In the genomic region with DNA sequence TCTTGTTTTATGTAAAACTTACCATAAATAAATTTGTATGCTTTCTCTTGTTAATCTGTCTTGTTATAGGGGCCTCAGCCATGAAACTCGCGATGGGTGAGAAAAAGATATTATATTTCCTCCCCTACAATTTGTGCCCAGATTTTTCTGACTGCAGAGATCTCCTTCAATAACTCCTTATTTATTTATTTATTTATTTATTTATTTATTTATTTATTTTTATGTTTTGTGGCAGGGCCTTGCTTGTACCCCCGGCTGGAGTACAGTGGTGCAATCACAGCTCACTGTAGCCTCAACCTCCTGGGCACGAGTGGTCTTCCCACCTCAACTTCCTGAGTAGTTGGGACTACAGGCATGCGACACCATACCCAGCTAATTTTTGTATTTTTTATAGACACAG, we compare ENCODE assay signal across 23 cellular contexts. TPM values are rescaled to one million over a fixed set of nuclear protein-coding genes. Genes with fewer than 3 reads are reported as not detected.
A peak's percentile ranks its signal among the peaks of the same experiment; 100 is the strongest.
DNase-seq lines count a peak whose midpoint lies in the region; ATAC-seq, FAIRE-seq and TF ChIP-seq lines count a peak whose summit lies in the region.
"Had no signal": no experiment of that assay in that cellular context is flagged by ENCODE, and none has a peak within 500 bp of the region (broad histone marks: within the 10 kb centered on the region; RNA-seq: fewer than 3 reads in every experiment).

No MANE protein-coding gene starts in this region.

- H2BK5ac ChIP-seq in trophoblast cell (ENCODE audit: low read depth, low read length, poor library complexity) = peak overlapping the region; percentile 54

- no peak overlapping the region for H3K4me3 ChIP-seq in CD8-positive, alpha-beta memory T cell (ENCODE audit: low read length)
- no peak overlapping the region for H3K4me3 ChIP-seq in K562
- no peak overlapping the region for H3K4me3 ChIP-seq in trophoblast cell (ENCODE audit: low read depth, low read length)
- no peak overlapping the region for H3K4me3 ChIP-seq in upper lobe of right lung
- H3K4me3 ChIP-seq: BLaER1 had no signal

- H3K18ac ChIP-seq in trophoblast cell (ENCODE audit: low read length) = peak overlapping the region; percentile 52

- H3K4ac ChIP-seq in trophoblast cell (ENCODE audit: low read depth, low read length) = peak overlapping the region; percentile 44

- peak overlapping the region; percentile 76 for H4K91ac ChIP-seq in trophoblast cell (ENCODE audit: low read depth, low read length)

- peaks cover 44% of the 10 kb centered on the region for H3K4me1 ChIP-seq in CD8-positive, alpha-beta memory T cell (ENCODE audit: insufficient read depth, low read length)
- H3K4me1 ChIP-seq in K562 (replicated peaks in 1 of 2; ENCODE audit: control insufficient read depth in 2 of 2, insufficient read depth in 2 of 2, low read length in 2 of 2) = peaks cover 9 to 14% of the 10 kb centered on the region in 2 experiments; a peak in 4 of 5 replicates
- H3K4me1 ChIP-seq in trophoblast cell (ENCODE audit: control insufficient read depth in 1 of 2, insufficient read depth in 2 of 2, low read length in 2 of 2) = peaks cover 16 to 32% of the 10 kb centered on the region in 2 experiments
- H3K4me1 ChIP-seq in upper lobe of right lung = no peaks in the 10 kb centered on the region

- H4K20me1 ChIP-seq in K562 (replicated peaks; ENCODE audit: control insufficient read depth, insufficient read depth, low read length) = no peaks in the 10 kb centered on the region
- H4K20me1 ChIP-seq: BLaER1 had no signal

- TF ChIP-seq EP300 in K562 (IDR thresholded peaks at IDR 0.05; ENCODE audit: low read length) = no peak

- in situ Hi-C loops in K562 (cut with MboI) = no loop called here

- H3K4me3 Mint-ChIP-seq in activated CD8-positive, alpha-beta T cell treated with anti-CD3 and anti-CD28 coated beads for 36 hours = no peak overlapping the region
- H3K4me3 Mint-ChIP-seq in activated CD8-positive, alpha-beta T cell treated with anti-CD3 and anti-CD28 coated beads, Interleukin-2, amount 10 ng/mL, durations not matched to agents 7 days and 5 days = no peak overlapping the region
- peak overlapping the region in 2 of 7 donors; percentile 44 for H3K4me3 Mint-ChIP-seq in CD8-positive, alpha-beta memory T cell
- H3K4me3 Mint-ChIP-seq: CD14-positive monocyte, H9 had no signal

- H3K27ac ChIP-seq in CD8-positive, alpha-beta memory T cell (ENCODE audit: low read depth, low read length) = no peak overlapping the region
- no peak overlapping the region for H3K27ac ChIP-seq in K562 (ENCODE audit: extremely low read depth, low read depth, low read length)
- no peak overlapping the region for H3K27ac ChIP-seq in trophoblast cell (ENCODE audit: low read depth, low read length)
- H3K27ac ChIP-seq in upper lobe of right lung = no peak overlapping the region
- H3K27ac ChIP-seq: 22Rv1, BLaER1, HL-60 had no signal

- H3K27ac Mint-ChIP-seq in activated CD8-positive, alpha-beta T cell treated with anti-CD3 and anti-CD28 coated beads for 36 hours = peak overlapping the region; percentile 47
- H3K27ac Mint-ChIP-seq in activated CD8-positive, alpha-beta T cell treated with anti-CD3 and anti-CD28 coated beads, Interleukin-2, amount 10 ng/mL, durations not matched to agents 7 days and 5 days = no peak overlapping the region
- H3K27ac Mint-ChIP-seq in CD8-positive, alpha-beta memory T cell = peak overlapping the region in 6 of 8 donors; percentile 6 to 82 (median 39)
- H3K27ac Mint-ChIP-seq: CD14-positive monocyte, H9 had no signal

- POLR2A ChIA-PET in activated CD8-positive, alpha-beta T cell treated with anti-CD3 and anti-CD28 coated beads for 36 hours (lab: Charles Lee) = interaction anchor here (1.2 to 17.7 kb wide), 3 partner anchors 10 to 26 kb away, joined by 3 to 239 read pairs (median 4); partner anchors contain the start of gene CCL5
- POLR2A ChIA-PET in activated CD8-positive, alpha-beta T cell treated with anti-CD3 and anti-CD28 coated beads, Interleukin-2, amount 10 ng/mL, durations not matched to agents 7 days and 5 days (lab: Charles Lee) = interaction anchor here (1.0 to 9.1 kb wide), 2 partner anchors 12 to 25 kb away, joined by 5 to 121 read pairs; partner anchors contain the start of gene CCL5
- POLR2A ChIA-PET in CD8-positive, alpha-beta memory T cell (lab: Charles Lee) = interaction anchor here (0.7 to 2.2 kb wide), 3 partner anchors 23 to 37 kb away, joined by 3 to 6 read pairs (median 4); partner anchors contain the start of gene CCL5
- POLR2A ChIA-PET in K562 (lab: Yijun Ruan, JAX) = interaction anchor here (1.4 kb wide), 1 partner anchor 10 kb away, joined by 3 read pairs; no protein-coding TSS in a partner anchor

- FAIRE-seq in K562 (lab: Jason Lieb, UNC) = no peak
- FAIRE-seq: D721Med, GM19239, H1 had no signal

- no peaks in the 10 kb centered on the region for H3K9me1 ChIP-seq in K562 (ENCODE audit: control insufficient read depth, insufficient read depth, low read length)

- no peak for TF ChIP-seq RAD21 in K562 (CRISPR knock-in tag; conservative IDR thresholded peaks at IDR 0.05 in 1 of 2, IDR thresholded peaks at IDR 0.05 in 1 of 2)

- H3K4me2 ChIP-seq in K562 (ENCODE audit: insufficient read depth, low read length) (no peak overlapping the region), trophoblast cell (ENCODE audit: low read length) (no peak overlapping the region)
- H3K4me2 ChIP-seq: BLaER1 had no signal

- peaks cover 44% of the 10 kb centered on the region for H3K4me1 Mint-ChIP-seq in activated CD8-positive, alpha-beta T cell treated with anti-CD3 and anti-CD28 coated beads for 36 hours (ENCODE audit: low read depth)
- H3K4me1 Mint-ChIP-seq in activated CD8-positive, alpha-beta T cell treated with anti-CD3 and anti-CD28 coated beads, Interleukin-2, amount 10 ng/mL, durations not matched to agents 7 days and 5 days (ENCODE audit: low read depth) = peaks cover 58% of the 10 kb centered on the region
- H3K4me1 Mint-ChIP-seq in CD8-positive, alpha-beta memory T cell = peaks cover 72 to 98% (median 82%) of the 10 kb centered on the region in 3 donors

- BruUV-seq in K562 (replicated peaks; lab: Mats Ljungman, UMichigan) = no TSS peak

- peaks cover 5% of the 10 kb centered on the region for H3K36me3 Mint-ChIP-seq in activated CD8-positive, alpha-beta T cell treated with anti-CD3 and anti-CD28 coated beads for 36 hours (ENCODE audit: low read depth)
- H3K36me3 Mint-ChIP-seq in activated CD8-positive, alpha-beta T cell treated with anti-CD3 and anti-CD28 coated beads, Interleukin-2, amount 10 ng/mL, durations not matched to agents 7 days and 5 days (ENCODE audit: low read depth) = peaks cover 37% of the 10 kb centered on the region
- H3K36me3 Mint-ChIP-seq in CD8-positive, alpha-beta memory T cell = peaks cover 0 to 8% (median 0%) of the 10 kb centered on the region in 3 donors
- H3K36me3 Mint-ChIP-seq: CD4-positive, alpha-beta memory T cell had no signal

- 85% methylated on average over 5 of the region's 5 CpGs for WGBS in K562 (ENCODE audit: insufficient coverage, low coverage, missing lambda C conversion rate)
- no CpG with 5 or more reads among the region's 5 CpGs for WGBS in trophoblast cell (ENCODE audit: extremely low coverage, insufficient coverage, insufficient read length)

- H3K23ac ChIP-seq in trophoblast cell (ENCODE audit: low read length) = no peak overlapping the region

- no peaks in the 10 kb centered on the region for H3K9me3 Mint-ChIP-seq in activated CD8-positive, alpha-beta T cell treated with anti-CD3 and anti-CD28 coated beads for 36 hours
- no peaks in the 10 kb centered on the region for H3K9me3 Mint-ChIP-seq in activated CD8-positive, alpha-beta T cell treated with anti-CD3 and anti-CD28 coated beads, Interleukin-2, amount 10 ng/mL, durations not matched to agents 7 days and 5 days (ENCODE audit: insufficient read depth)
- H3K9me3 Mint-ChIP-seq in CD8-positive, alpha-beta memory T cell = no peaks in the 10 kb centered on the region
- H3K9me3 Mint-ChIP-seq: CD14-positive monocyte; CD4-positive, alpha-beta memory T cell had no signal

- H3K79me2 ChIP-seq in K562 (ENCODE audit: control insufficient read depth, insufficient read depth, low read length) (no peaks in the 10 kb centered on the region), trophoblast cell (ENCODE audit: control insufficient read depth, insufficient read depth, low read length, poor library complexity) (no peaks in the 10 kb centered on the region)

- no peaks in the 10 kb centered on the region for H3K36me3 ChIP-seq in CD8-positive, alpha-beta memory T cell (ENCODE audit: insufficient read depth, low read length)
- H3K36me3 ChIP-seq in K562 (ENCODE audit: control insufficient read depth, insufficient read depth, low read length) (no peaks in the 10 kb centered on the region), trophoblast cell (ENCODE audit: control insufficient read depth in 1 of 2, insufficient read depth in 2 of 2, low read length in 2 of 2) (no peaks in the 10 kb centered on the region), upper lobe of right lung (no peaks in the 10 kb centered on the region)
- H3K36me3 ChIP-seq: BLaER1 had no signal

- H3K27me3 Mint-ChIP-seq in activated CD8-positive, alpha-beta T cell treated with anti-CD3 and anti-CD28 coated beads for 36 hours = no peaks in the 10 kb centered on the region
- H3K27me3 Mint-ChIP-seq in activated CD8-positive, alpha-beta T cell treated with anti-CD3 and anti-CD28 coated beads, Interleukin-2, amount 10 ng/mL, durations not matched to agents 7 days and 5 days (ENCODE audit: low read depth) = no peaks in the 10 kb centered on the region
- no peaks in the 10 kb centered on the region for H3K27me3 Mint-ChIP-seq in CD8-positive, alpha-beta memory T cell
- H3K27me3 Mint-ChIP-seq: CD4-positive, alpha-beta memory T cell had no signal

- CTCF ChIA-PET in activated CD8-positive, alpha-beta T cell treated with anti-CD3 and anti-CD28 coated beads for 36 hours (lab: Charles Lee) = interaction anchor here (1.1 kb wide), 1 partner anchor 66 kb away, joined by 3 read pairs; no protein-coding TSS in a partner anchor
- CTCF ChIA-PET in activated CD8-positive, alpha-beta T cell treated with anti-CD3 and anti-CD28 coated beads, Interleukin-2, amount 10 ng/mL, durations not matched to agents 7 days and 5 days (lab: Charles Lee) = interaction anchor here (1.4 kb wide), 1 partner anchor 12 kb away, joined by 5 read pairs; no protein-coding TSS in a partner anchor
- CTCF ChIA-PET in CD8-positive, alpha-beta memory T cell (lab: Charles Lee) = interaction anchor here (1.2 to 3.6 kb wide), 3 partner anchors 14 to 245 kb away, joined by 4 to 20 read pairs (median 17); no protein-coding TSS in a partner anchor
- CTCF ChIA-PET in K562 (lab: Yijun Ruan, JAX; ENCODE audit: low intra/inter-chr PET ratio) = no interaction called here

- H2AK5ac ChIP-seq in trophoblast cell (ENCODE audit: low read length) = no peak overlapping the region

- no peak for TF ChIP-seq POLR2A in K562 (conservative IDR thresholded peaks at IDR 0.05)

- no peak overlapping the region for H4K8ac ChIP-seq in trophoblast cell (ENCODE audit: low read depth, low read length)

- DNase-seq in activated CD8-positive, alpha-beta T cell treated with anti-CD3 and anti-CD28 coated beads for 36 hours = no peak
- DNase-seq in activated CD8-positive, alpha-beta T cell treated with anti-CD3 and anti-CD28 coated beads, Interleukin-2, amount 10 ng/mL, durations not matched to agents 7 days and 5 days = no peak
- no peak for DNase-seq in CD8-positive, alpha-beta memory T cell
- DNase-seq in K562 (ENCODE audit: extremely low read depth in 1 of 4, low spot score in 3 of 4) (no peak), trophoblast cell (no peak), DMS153 treated with DMSO at 0.1 percent for 48 hours (lab: John Stamatoyannopoulos, UW; ENCODE audit: unreplicated experiment) (no peak), upper lobe of right lung (no peak)
- DNase-seq: CD4-positive, alpha-beta memory T cell; COR-L47; DMS79; GF-D8; H9 had no signal

- H3K9me3 ChIP-seq in CD8-positive, alpha-beta memory T cell (ENCODE audit: low read length) = no peaks in the 10 kb centered on the region
- H3K9me3 ChIP-seq in K562 (replicated peaks; ENCODE audit: control insufficient read depth, insufficient read depth, low read depth, low read length) (no peaks in the 10 kb centered on the region), trophoblast cell (ENCODE audit: insufficient read depth, low read depth, low read length) (no peaks in the 10 kb centered on the region), upper lobe of right lung (no peaks in the 10 kb centered on the region)
- H3K9me3 ChIP-seq: BLaER1 had no signal

- intact Hi-C loops in activated CD8-positive, alpha-beta T cell treated with anti-CD3 and anti-CD28 coated beads for 36 hours (cut with micrococcal nuclease) = no loop called here
- intact Hi-C loops in K562 (cut with micrococcal nuclease) (no loop called here), upper lobe of right lung (cut with DNase I) (no loop called here)

- H3K9ac ChIP-seq in K562 (ENCODE audit: insufficient read depth in 1 of 2, low read depth in 2 of 2, low read length in 2 of 2) = no peak overlapping the region
- no peak overlapping the region for H3K9ac ChIP-seq in trophoblast cell (ENCODE audit: low read length)
- H3K9ac ChIP-seq: BLaER1 had no signal

- H3K14ac ChIP-seq in trophoblast cell (ENCODE audit: low read length) = peak overlapping the region; percentile 62

- no peak for ATAC-seq in activated CD8-positive, alpha-beta T cell treated with anti-CD3 and anti-CD28 coated beads for 36 hours
- ATAC-seq in activated CD8-positive, alpha-beta T cell treated with anti-CD3 and anti-CD28 coated beads, Interleukin-2, amount 10 ng/mL, durations not matched to agents 7 days and 5 days = no peak
- ATAC-seq in K562 (no peak), HG03520 (IDR thresholded peaks at IDR 0.05; ENCODE audit: unreplicated experiment) (no peak), upper lobe of right lung (no peak)

- H2BK12ac ChIP-seq in trophoblast cell (ENCODE audit: low read length) = peak overlapping the region; percentile 93

- TF ChIP-seq CTCF in activated CD8-positive, alpha-beta T cell treated with anti-CD3 and anti-CD28 coated beads for 36 hours (IDR thresholded peaks at IDR 0.05) = no peak
- TF ChIP-seq CTCF in K562 (IDR thresholded peaks at IDR 0.05 in 2 of 3, conservative IDR thresholded peaks at IDR 0.05 in 1 of 3; ENCODE audit: insufficient read depth in 2 of 3, low read depth in 1 of 3, low read length in 3 of 3) (no peak), upper lobe of right lung (IDR thresholded peaks at IDR 0.05) (no peak)

- H2AFZ ChIP-seq in K562 (ENCODE audit: low read depth, low read length) (no peak overlapping the region), trophoblast cell (ENCODE audit: insufficient read depth, low read length, poor library complexity) (no peak overlapping the region)

- peaks cover 31% of the 10 kb centered on the region for H3K79me1 ChIP-seq in trophoblast cell (ENCODE audit: low read length)

- H2BK120ac ChIP-seq in trophoblast cell (ENCODE audit: insufficient read depth, low read length, poor library complexity) = peak overlapping the region; percentile 79

- H4K12ac ChIP-seq in trophoblast cell (ENCODE audit: low read depth, low read length) = peak overlapping the region; percentile 40

- no peaks in the 10 kb centered on the region for H3K27me3 ChIP-seq in CD8-positive, alpha-beta memory T cell (ENCODE audit: insufficient read depth, low read length, poor library complexity, severe bottlenecking)
- H3K27me3 ChIP-seq in K562 (ENCODE audit: control insufficient read depth in 2 of 2, insufficient read depth in 2 of 2, low read length in 2 of 2) (no peaks in the 10 kb centered on the region), trophoblast cell (ENCODE audit: insufficient read depth, low read length) (no peaks in the 10 kb centered on the region), upper lobe of right lung (no peaks in the 10 kb centered on the region)
- H3K27me3 ChIP-seq: BLaER1 had no signal

RNA-seq across cellular contexts. Expression of gene CCL5, which starts 23.3 kb away (rescaled TPM):
- 100 to 1,000 TPM; 156 to 158 TPM for total RNA-seq in activated CD8-positive, alpha-beta T cell treated with anti-CD3 and anti-CD28 coated beads for 36 hours
- total RNA-seq in activated CD8-positive, alpha-beta T cell treated with anti-CD3 and anti-CD28 coated beads, Interleukin-2, amount 10 ng/mL, durations not matched to agents 7 days and 5 days = 100 to 1,000 TPM; 275 to 301 TPM
- 100 to 1,000 TPM; 580 to 591 TPM for total RNA-seq in CD8-positive, alpha-beta memory T cell
- 2,769 TPM for polyA plus RNA-seq in CD8-positive, alpha-beta memory T cell
- 0.37 TPM in 1 of 2 replicates, not detected in the other for total RNA-seq in K562 (2011; cell fraction: chromatin; rRNA removed; ENCODE audit: low replicate concordance)
- not detected in 2 replicates for total RNA-seq in K562 (2011; cell fraction: nucleolus; rRNA removed)
- total RNA-seq in K562 (2011; cell fraction: nucleoplasm; rRNA removed) = 0.29 TPM in 1 of 2 replicates, not detected in the other
- total RNA-seq in K562 (2014; rRNA removed) (0.08 and 0.18 TPM in 2 replicates), K562 (2014; rRNA removed; fragmentation: Illumina TruSeq; extraction: Trizol) (0.16 TPM in 1 of 2 replicates, not detected in the other), K562 (2015; rRNA removed; fragmentation: Illumina TruSeq; extraction: Trizol) (0.18 and 0.23 TPM in 2 replicates), K562 (2021) (0.56 and 0.58 TPM in 2 replicates), upper lobe of right lung (22.5 TPM)
- polyA plus RNA-seq in K562 (2011; rRNA removed) (0.08 and 0.53 TPM in 2 replicates), K562 (2014; fragmentation: Illumina TruSeq; extraction: Trizol) (0.43 TPM in 2 replicates), K562 (2014; fragmentation: Nextera tagmentation; extraction: Ambion mirVana) (under 1 TPM; 0.46 to 0.59 TPM), K562 (2014; rRNA removed) (0.30 and 0.49 TPM in 2 replicates)
- polyA plus RNA-seq in K562 (2011; cell fraction: cytosol; rRNA removed) = 0.72 TPM in 1 of 2 replicates, not detected in the other
- not detected in 2 replicates for polyA plus RNA-seq in K562 (2011; cell fraction: nucleus; rRNA removed)
- 0.30 and 0.65 TPM in 2 replicates for polyA plus RNA-seq in K562 (2012)
- polyA minus RNA-seq in K562 (2011; rRNA and poly(A)+ RNA removed) = not detected in 2 replicates
- 0.86 TPM in 1 of 2 replicates, not detected in the other for polyA minus RNA-seq in K562 (2011; cell fraction: cytosol; rRNA and poly(A)+ RNA removed)
- not detected in 2 replicates for polyA minus RNA-seq in K562 (2011; cell fraction: nucleus; rRNA and poly(A)+ RNA removed)
- 1.3 and 1.7 TPM in 2 replicates for polyA plus RNA-seq in trophoblast cell (2013)
- total RNA-seq: A673, H1, H9, HT1080 had no signal
- polyA plus RNA-seq: AG04450, H1 had no signal

RNA-seq across cellular contexts. Expression of gene RDM1, which starts 27.1 kb away (rescaled TPM):
- 10 to 100 TPM; 12.6 to 16.0 TPM for total RNA-seq in activated CD8-positive, alpha-beta T cell treated with anti-CD3 and anti-CD28 coated beads for 36 hours
- total RNA-seq in activated CD8-positive, alpha-beta T cell treated with anti-CD3 and anti-CD28 coated beads, Interleukin-2, amount 10 ng/mL, durations not matched to agents 7 days and 5 days = 10 to 100 TPM; 13.9 to 14.4 TPM
- 1 to 10 TPM; 2.5 to 3.1 TPM for total RNA-seq in CD8-positive, alpha-beta memory T cell
- 2.8 TPM for polyA plus RNA-seq in CD8-positive, alpha-beta memory T cell
- 9.4 and 10.6 TPM in 2 replicates for total RNA-seq in K562 (2011; cell fraction: chromatin; rRNA removed; ENCODE audit: low replicate concordance)
- 5.8 and 9.9 TPM in 2 replicates for total RNA-seq in K562 (2011; cell fraction: nucleolus; rRNA removed)
- total RNA-seq in K562 (2011; cell fraction: nucleoplasm; rRNA removed) = 9.5 and 10.0 TPM in 2 replicates
- total RNA-seq in K562 (2014; rRNA removed) = 2.5 and 3.9 TPM in 2 replicates
- 4.8 and 5.6 TPM in 2 replicates for total RNA-seq in K562 (2014; rRNA removed; fragmentation: Illumina TruSeq; extraction: Trizol)
- 2.9 and 3.0 TPM in 2 replicates for total RNA-seq in K562 (2015; rRNA removed; fragmentation: Illumina TruSeq; extraction: Trizol)
- 5.0 and 5.7 TPM in 2 replicates for total RNA-seq in K562 (2021)
- polyA plus RNA-seq in K562 (2011; rRNA removed) = 8.3 and 9.6 TPM in 2 replicates
- 5.7 and 6.5 TPM in 2 replicates for polyA plus RNA-seq in K562 (2011; cell fraction: cytosol; rRNA removed)
- 19.5 and 20.6 TPM in 2 replicates for polyA plus RNA-seq in K562 (2011; cell fraction: nucleus; rRNA removed)
- polyA plus RNA-seq in K562 (2012) = 7.0 and 12.5 TPM in 2 replicates
- polyA plus RNA-seq in K562 (2014; fragmentation: Illumina TruSeq; extraction: Trizol) = 5.4 and 7.0 TPM in 2 replicates
- polyA plus RNA-seq in K562 (2014; fragmentation: Nextera tagmentation; extraction: Ambion mirVana) = 10 to 100 TPM in 1 of 2 experiments, 1 to 10 TPM in 1; 8.5 to 11.2 TPM
- 6.1 and 6.5 TPM in 2 replicates for polyA plus RNA-seq in K562 (2014; rRNA removed)
- 4.0 TPM in 2 replicates for polyA minus RNA-seq in K562 (2011; rRNA and poly(A)+ RNA removed)
- 2.5 and 3.3 TPM in 2 replicates for polyA minus RNA-seq in K562 (2011; cell fraction: cytosol; rRNA and poly(A)+ RNA removed)
- 3.3 and 3.9 TPM in 2 replicates for polyA minus RNA-seq in K562 (2011; cell fraction: nucleus; rRNA and poly(A)+ RNA removed)
- polyA plus RNA-seq in trophoblast cell (2013) = 1.2 TPM in 2 replicates
- total RNA-seq in upper lobe of right lung = not detected
- polyA plus RNA-seq: AG04450, CD14-positive monocyte had no signal

RNA-seq across cellular contexts. Expression of gene HEATR9, which starts 34.8 kb away (rescaled TPM):
- under 1 TPM; 0.38 to 0.70 TPM for total RNA-seq in activated CD8-positive, alpha-beta T cell treated with anti-CD3 and anti-CD28 coated beads for 36 hours
- 1 to 10 TPM; 1.1 TPM for total RNA-seq in activated CD8-positive, alpha-beta T cell treated with anti-CD3 and anti-CD28 coated beads, Interleukin-2, amount 10 ng/mL, durations not matched to agents 7 days and 5 days
- 1 to 10 TPM; 2.3 to 2.6 TPM for total RNA-seq in CD8-positive, alpha-beta memory T cell
- 0.55 TPM for polyA plus RNA-seq in CD8-positive, alpha-beta memory T cell
- not detected in 2 replicates for total RNA-seq in K562 (2011; cell fraction: chromatin; rRNA removed; ENCODE audit: low replicate concordance)
- not detected in 2 replicates for total RNA-seq in K562 (2011; cell fraction: nucleolus; rRNA removed)
- not detected in 2 replicates for total RNA-seq in K562 (2011; cell fraction: nucleoplasm; rRNA removed)
- total RNA-seq in K562 (2014; rRNA removed) (not detected in 2 replicates), K562 (2014; rRNA removed; fragmentation: Illumina TruSeq; extraction: Trizol) (not detected in 2 replicates), K562 (2015; rRNA removed; fragmentation: Illumina TruSeq; extraction: Trizol) (not detected in 2 replicates), K562 (2021) (not detected in 2 replicates), upper lobe of right lung (0.17 TPM)
- polyA plus RNA-seq in K562 (2011; rRNA removed) (not detected in 2 replicates), K562 (2014; fragmentation: Illumina TruSeq; extraction: Trizol) (not detected in 2 replicates), K562 (2014; fragmentation: Nextera tagmentation; extraction: Ambion mirVana) (not detected), K562 (2014; rRNA removed) (not detected in 2 replicates)
- polyA plus RNA-seq in K562 (2011; cell fraction: cytosol; rRNA removed) = not detected in 2 replicates
- polyA plus RNA-seq in K562 (2011; cell fraction: nucleus; rRNA removed) = not detected in 2 replicates
- not detected in 2 replicates for polyA plus RNA-seq in K562 (2012)
- not detected in 2 replicates for polyA minus RNA-seq in K562 (2011; rRNA and poly(A)+ RNA removed)
- polyA minus RNA-seq in K562 (2011; cell fraction: cytosol; rRNA and poly(A)+ RNA removed) = not detected in 2 replicates
- not detected in 2 replicates for polyA minus RNA-seq in K562 (2011; cell fraction: nucleus; rRNA and poly(A)+ RNA removed)
- 0.04 TPM in 1 of 2 replicates, not detected in the other for polyA plus RNA-seq in trophoblast cell (2013)
- total RNA-seq: A673, H1, H9, HT1080 had no signal
- polyA plus RNA-seq: AG04450; CD14-positive monocyte; CD4-positive, alpha-beta memory T cell; H1 had no signal

RNA-seq across cellular contexts. Expression of gene LYZL6, which starts 40.1 kb away (rescaled TPM):
- not detected for total RNA-seq in activated CD8-positive, alpha-beta T cell treated with anti-CD3 and anti-CD28 coated beads for 36 hours
- total RNA-seq in activated CD8-positive, alpha-beta T cell treated with anti-CD3 and anti-CD28 coated beads, Interleukin-2, amount 10 ng/mL, durations not matched to agents 7 days and 5 days = not detected
- total RNA-seq in CD8-positive, alpha-beta memory T cell = not detected
- not detected for polyA plus RNA-seq in CD8-positive, alpha-beta memory T cell
- total RNA-seq in K562 (2011; cell fraction: chromatin; rRNA removed; ENCODE audit: low replicate concordance) = not detected in 2 replicates
- not detected in 2 replicates for total RNA-seq in K562 (2011; cell fraction: nucleolus; rRNA removed)
- total RNA-seq in K562 (2011; cell fraction: nucleoplasm; rRNA removed) = not detected in 2 replicates
- not detected in 2 replicates for total RNA-seq in K562 (2014; rRNA removed)
- total RNA-seq in K562 (2014; rRNA removed; fragmentation: Illumina TruSeq; extraction: Trizol) = not detected in 2 replicates
- not detected in 2 replicates for total RNA-seq in K562 (2015; rRNA removed; fragmentation: Illumina TruSeq; extraction: Trizol)
- total RNA-seq in K562 (2021) = not detected in 2 replicates
- not detected in 2 replicates for polyA plus RNA-seq in K562 (2011; rRNA removed)
- not detected in 2 replicates for polyA plus RNA-seq in K562 (2011; cell fraction: cytosol; rRNA removed)
- polyA plus RNA-seq in K562 (2011; cell fraction: nucleus; rRNA removed) = not detected in 2 replicates
- polyA plus RNA-seq in K562 (2012) = not detected in 2 replicates
- not detected in 2 replicates for polyA plus RNA-seq in K562 (2014; fragmentation: Illumina TruSeq; extraction: Trizol)
- not detected for polyA plus RNA-seq in K562 (2014; fragmentation: Nextera tagmentation; extraction: Ambion mirVana)
- polyA plus RNA-seq in K562 (2014; rRNA removed) = not detected in 2 replicates
- not detected in 2 replicates for polyA minus RNA-seq in K562 (2011; rRNA and poly(A)+ RNA removed)
- polyA minus RNA-seq in K562 (2011; cell fraction: cytosol; rRNA and poly(A)+ RNA removed) = not detected in 2 replicates
- not detected in 2 replicates for polyA minus RNA-seq in K562 (2011; cell fraction: nucleus; rRNA and poly(A)+ RNA removed)
- not detected in 2 replicates for polyA plus RNA-seq in trophoblast cell (2013)
- total RNA-seq in upper lobe of right lung = not detected
- total RNA-seq: A673; CD4-positive, alpha-beta memory T cell; H1; H9; HT1080 had no signal
- polyA plus RNA-seq: AG04450; CD14-positive monocyte; CD4-positive, alpha-beta memory T cell; H1 had no signal

Comparison
In these comparisons a context has a peak if more than half of its experiments do, and no peak if none do; other contexts are left out.
1. RNA of gene CCL5, which starts 23.3 kb away (total RNA-seq): 580 to 591 TPM in CD8-positive, alpha-beta memory T cell, 275 to 301 TPM in activated CD8-positive, alpha-beta T cell treated with anti-CD3 and anti-CD28 coated beads, Interleukin-2, amount 10 ng/mL, durations not matched to agents 7 days and 5 days, 156 to 158 TPM in activated CD8-positive, alpha-beta T cell treated with anti-CD3 and anti-CD28 coated beads for 36 hours and 22.5 TPM in upper lobe of right lung (single experiment); 0.08 to 0.58 TPM in K562; every median in the first group is over 10 times any median in the second.